11 cellular contexts compared by ENCODE assay signal in the genomic region with DNA sequence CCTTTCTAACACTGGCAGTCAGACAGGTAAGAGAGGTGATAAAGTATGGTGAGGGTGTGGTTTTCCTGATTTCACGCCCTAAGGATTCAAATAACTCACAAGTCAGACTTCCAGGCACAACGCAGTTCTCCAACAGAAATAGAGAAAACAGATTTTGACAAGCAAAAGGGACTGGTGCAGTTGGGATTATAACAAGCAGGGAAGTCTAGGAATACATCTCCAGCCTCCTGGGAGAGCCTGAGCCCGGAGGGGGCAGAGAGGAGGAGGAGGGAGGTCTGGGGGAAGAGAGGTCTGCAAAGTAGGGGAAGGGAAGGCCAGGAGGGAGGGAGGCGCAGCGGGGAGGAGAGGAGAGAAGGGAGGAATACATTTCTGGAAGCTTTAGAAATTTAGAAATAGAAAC. TPM values are rescaled to one million over a fixed set of nuclear protein-coding genes. Genes with fewer than 3 reads are reported as not detected.
DNase-seq lines count a peak whose midpoint lies in the region; ATAC-seq and TF ChIP-seq lines count a peak whose summit lies in the region.
"Had no signal": no experiment of that assay in that cellular context is flagged by ENCODE, and none has a peak within 500 bp of the region (broad histone marks: within the 10 kb centered on the region; RNA-seq: fewer than 3 reads in every experiment).

No MANE protein-coding gene starts in this region.

- TF ChIP-seq POLR2A in ovary (IDR thresholded peaks at IDR 0.05): no peak

- 55 to 63% (median 62%) methylated on average over 5 of the region's 5 CpGs for WGBS in ovary, 3 donors

- peak; percentile 45 for DNase-seq in Caki2 (ENCODE audit: low read depth)
- peak; percentile 67 for DNase-seq in NCI-H748 (lab: John Stamatoyannopoulos, UW; ENCODE audit: unreplicated experiment)
- DNase-seq in epithelial cell of proximal tubule (ENCODE audit: low read depth): no peak
- no peak for DNase-seq in ovary
- no peak for DNase-seq in H7
- no peak for DNase-seq in ACHN
- DNase-seq: activated T-cell treated with anti-CD3 and anti-CD28 coated beads, Interleukin-2, amount 50 U/mL, for 48 hours; caudate nucleus; DND-41 had no signal

- no peak overlapping the region for H3K27ac ChIP-seq in ovary

- no peak for ATAC-seq in HG03108 (IDR thresholded peaks at IDR 0.05; ENCODE audit: unreplicated experiment)
- no peak for ATAC-seq in HG02938 (IDR thresholded peaks at IDR 0.05; ENCODE audit: unreplicated experiment)

- intact Hi-C loops in ovary (cut with DNase I): no loop called here

- no peaks in the 10 kb centered on the region for H3K9me3 ChIP-seq in ovary

- TF ChIP-seq CTCF in epithelial cell of proximal tubule (conservative IDR thresholded peaks at IDR 0.05; ENCODE audit: low read depth, low read length): no peak
- no peak for TF ChIP-seq CTCF in ovary (IDR thresholded peaks at IDR 0.05)

- H3K27me3 ChIP-seq in ovary: no peaks in the 10 kb centered on the region
- H3K27me3 ChIP-seq in H7 (ENCODE audit: control insufficient read depth, insufficient read depth, low read length): peaks cover 1% of the 10 kb centered on the region; the same call in 1 of the 2 replicates

- H3K4me3 ChIP-seq in epithelial cell of proximal tubule (ENCODE audit: low read depth, low read length) (peak overlapping the region; percentile 78), ovary (peak overlapping the region; percentile 61), H7 (ENCODE audit: insufficient read depth, low read depth, low read length) (no peak overlapping the region)

- H3K4me1 ChIP-seq in ovary (ENCODE audit: insufficient read depth): peaks cover 11% of the 10 kb centered on the region

- TF ChIP-seq EP300 in ovary (IDR thresholded peaks at IDR 0.05): no peak

- H3K36me3 ChIP-seq in ovary: no peaks in the 10 kb centered on the region
- no peaks in the 10 kb centered on the region for H3K36me3 ChIP-seq in H7 (replicated peaks; ENCODE audit: control insufficient read depth, insufficient read depth, low read length)

- in situ Hi-C loops in Caki2 (cut with HindIII; ENCODE audit: low pct_unique_long_range_greater_than_20kb, low sequenced_read_pairs): no loop called here
- in situ Hi-C loops in ACHN (cut with HindIII; ENCODE audit: low pct_ligation_motif_present, low pct_unique_long_range_greater_than_20kb, low sequenced_read_pairs): no loop called here

RNA-seq across cellular contexts. Expression of a gene that starts 1.6 kb away (rescaled TPM):
- total RNA-seq in Caki2 (2014; rRNA removed; shearing (Covaris generic); ENCODE audit: low replicate concordance): 141 and 219 TPM in 2 replicates
- 2.2 and 3.0 TPM in 2 replicates for total RNA-seq in epithelial cell of proximal tubule
- 10 to 100 TPM in 5 of 7 donors, 1 to 10 TPM in 2; 7.3 to 56.9 (median 43.2) TPM for total RNA-seq in ovary
- 10 to 100 TPM; 33.0 to 69.0 TPM for polyA plus RNA-seq in ovary
- 5.2 and 5.3 TPM in 2 replicates for total RNA-seq in H7 (2014; rRNA removed; shearing (Covaris generic))

RNA-seq across cellular contexts. Expression of a gene that starts 47.4 kb away (rescaled TPM):
- 25.8 and 26.1 TPM in 2 replicates for total RNA-seq in Caki2 (2014; rRNA removed; shearing (Covaris generic); ENCODE audit: low replicate concordance)
- 13.7 and 27.0 TPM in 2 replicates for total RNA-seq in epithelial cell of proximal tubule
- 100 to 1,000 TPM in 6 of 7 donors, 10 to 100 TPM in 1; 97.9 to 225 (median 182) TPM for total RNA-seq in ovary
- 10 to 100 TPM; 59.0 to 75.4 TPM for polyA plus RNA-seq in ovary
- total RNA-seq in H7 (2014; rRNA removed; shearing (Covaris generic)): 38.0 and 55.4 TPM in 2 replicates

RNA-seq across cellular contexts. Expression of a gene that starts 56.0 kb away (rescaled TPM):
- total RNA-seq in Caki2 (2014; rRNA removed; shearing (Covaris generic); ENCODE audit: low replicate concordance): 636 and 700 TPM in 2 replicates
- total RNA-seq in epithelial cell of proximal tubule (610 and 905 TPM in 2 replicates), ovary (100 to 1,000 TPM in 4 of 7 donors, 10 to 100 TPM in 3; 76.1 to 141 (median 101) TPM)
- polyA plus RNA-seq in ovary: 100 to 1,000 TPM in 1 of 2 donors, 10 to 100 TPM in 1; 69.1 to 250 TPM
- total RNA-seq in H7 (2014; rRNA removed; shearing (Covaris generic)): 994 and 1,018 TPM in 2 replicates

RNA-seq across cellular contexts. Expression of a gene that starts 56.4 kb away (rescaled TPM):
- 16.4 and 26.8 TPM in 2 replicates for total RNA-seq in Caki2 (2014; rRNA removed; shearing (Covaris generic); ENCODE audit: low replicate concordance)
- total RNA-seq in epithelial cell of proximal tubule (20.9 and 22.9 TPM in 2 replicates), ovary (10 to 100 TPM; 11.0 to 16.8 (median 13.0) TPM)
- polyA plus RNA-seq in ovary: 10 to 100 TPM in 1 of 2 donors, 1 to 10 TPM in 1; 8.5 to 14.0 TPM
- 11.9 and 14.5 TPM in 2 replicates for total RNA-seq in H7 (2014; rRNA removed; shearing (Covaris generic))

Comparison
In these comparisons a context has a peak if more than half of its experiments do, and no peak if none do; other contexts are left out.
1. DNase-seq: peak in Caki2 (single experiment) and NCI-H748 (single experiment); none in epithelial cell of proximal tubule (single experiment), ovary (0 of 5), H7 (single experiment) and ACHN (single experiment).